19 cellular contexts compared by ENCODE assay signal in the genomic region with DNA sequence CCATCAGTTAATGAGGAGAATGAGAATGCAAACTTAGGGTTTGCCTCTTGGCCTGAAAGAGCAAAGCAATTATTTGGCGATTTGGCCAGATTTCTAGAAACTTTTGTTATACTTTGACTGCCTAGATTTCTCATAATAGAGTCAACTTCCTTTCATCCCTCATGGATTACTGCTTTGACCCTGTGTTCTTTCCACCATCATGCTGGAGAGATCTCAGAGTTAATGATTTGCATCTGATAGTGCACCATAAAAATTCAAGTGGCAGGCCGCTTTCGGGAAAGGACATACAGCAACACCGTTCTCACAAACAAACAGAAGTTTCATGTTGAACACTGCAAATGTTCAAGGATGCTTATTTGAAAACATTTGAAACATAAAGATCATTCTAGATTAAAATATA.
DNase-seq lines count a peak whose midpoint lies in the region; ATAC-seq, FAIRE-seq and TF ChIP-seq lines count a peak whose summit lies in the region.
"Had no signal": no experiment of that assay in that cellular context is flagged by ENCODE, and none has a peak within 500 bp of the region (broad histone marks: within the 10 kb centered on the region; RNA-seq: fewer than 3 reads in every experiment).

No MANE protein-coding gene starts in this region.

- H3K9me3 ChIP-seq in psoas muscle (no peaks in the 10 kb centered on the region), adrenal gland (replicated peaks in 1 of 3) (no peaks in the 10 kb centered on the region)
- H3K9me3 ChIP-seq: neutrophil had no signal

- TF ChIP-seq POLR2A in adrenal gland (IDR thresholded peaks at IDR 0.05), result no peak

- H3K36me3 ChIP-seq in psoas muscle (ENCODE audit: insufficient read depth in 1 of 2, low read depth in 1 of 2), result no peaks in the 10 kb centered on the region
- H3K36me3 ChIP-seq in adrenal gland (replicated peaks in 1 of 2), result no peaks in the 10 kb centered on the region
- H3K36me3 ChIP-seq: neutrophil had no signal

- H3K27ac ChIP-seq in psoas muscle (peak overlapping the region; percentile 18), adrenal gland (peak overlapping the region in 2 of 5 donors; percentile 37 to 52)
- H3K27ac ChIP-seq: HL-60, KMS-11, neutrophil had no signal

- FAIRE-seq in RCC 7860 (lab: Jason Lieb, UNC), result peak; percentile 53
- FAIRE-seq: D721Med had no signal

- H3K4me1 ChIP-seq in psoas muscle (peaks cover 24% of the 10 kb centered on the region), adrenal gland (replicated peaks in 1 of 2) (peaks cover 7 to 28% of the 10 kb centered on the region in 2 donors)

- intact Hi-C loops in left colon (cut with DNase I, micrococcal nuclease) (no loop called here), psoas muscle (cut with DNase I) (no loop called here), adrenal gland (cut with DNase I) (no loop called here)

- peak; percentile 64 for DNase-seq in ACHN
- DNase-seq in RCC 7860 (ENCODE audit: low spot score), result peak; percentile 22
- peak in 1 of 2 donors; percentile 48 for DNase-seq in left colon
- no peak for DNase-seq in psoas muscle
- DNase-seq in cerebellar nuclear complex (lab: John Stamatoyannopoulos, UW), result no peak
- DNase-seq in adrenal gland, result no peak
- DNase-seq: activated CD4-positive, alpha-beta T cell treated with anti-CD3 and anti-CD28 coated beads for 1 hour; activated CD8-positive, alpha-beta memory T cell treated with anti-CD3 and anti-CD28 coated beads, Interleukin-2, amount 50 U/mL, for 48 hours; activated naive CD4-positive, alpha-beta T cell treated with anti-CD3 and anti-CD28 coated beads for 36 hours; effector CD4-positive, alpha-beta T cell; stimulated activated naive CD4-positive, alpha-beta T cell; T-helper 2 cell had no signal

- no peaks in the 10 kb centered on the region for H3K27me3 ChIP-seq in psoas muscle (ENCODE audit: insufficient read depth in 3 of 3, low read length in 2 of 3)
- no peaks in the 10 kb centered on the region for H3K27me3 ChIP-seq in adrenal gland
- H3K27me3 ChIP-seq: neutrophil had no signal

- ATAC-seq in left colon, result peak; percentile 94
- ATAC-seq in psoas muscle, result no peak
- no peak for ATAC-seq in GM21390 (IDR thresholded peaks at IDR 0.05; ENCODE audit: unreplicated experiment)
- ATAC-seq in HG02763 (IDR thresholded peaks at IDR 0.05; ENCODE audit: unreplicated experiment), result no peak

- in situ Hi-C loops in ACHN (cut with HindIII; ENCODE audit: low pct_ligation_motif_present, low pct_unique_long_range_greater_than_20kb, low sequenced_read_pairs), result no loop called here

- no peak overlapping the region for H3K4me3 ChIP-seq in psoas muscle
- H3K4me3 ChIP-seq in adrenal gland, result no peak overlapping the region
- H3K4me3 ChIP-seq: lung had no signal

- 81 to 87% (median 82%) methylated on average over 4 of the region's 4 CpGs for WGBS in psoas muscle, 3 donors
- 81 to 87% (median 83%) methylated on average over 4 of the region's 4 CpGs for WGBS in adrenal gland, 4 donors

- TF ChIP-seq CTCF in psoas muscle (IDR thresholded peaks at IDR 0.05) (no peak), adrenal gland (IDR thresholded peaks at IDR 0.05) (no peak)

Comparison
In these comparisons a context has a peak if more than half of its experiments do, and no peak if none do; other contexts are left out.
1. DNase-seq: peak in ACHN (single experiment) and RCC 7860 (single experiment); none in psoas muscle (0 of 2), cerebellar nuclear complex (0 of 2) and adrenal gland (0 of 7).